Comparison of ENCODE assay signal across 1 cellular context in the genomic region with DNA sequence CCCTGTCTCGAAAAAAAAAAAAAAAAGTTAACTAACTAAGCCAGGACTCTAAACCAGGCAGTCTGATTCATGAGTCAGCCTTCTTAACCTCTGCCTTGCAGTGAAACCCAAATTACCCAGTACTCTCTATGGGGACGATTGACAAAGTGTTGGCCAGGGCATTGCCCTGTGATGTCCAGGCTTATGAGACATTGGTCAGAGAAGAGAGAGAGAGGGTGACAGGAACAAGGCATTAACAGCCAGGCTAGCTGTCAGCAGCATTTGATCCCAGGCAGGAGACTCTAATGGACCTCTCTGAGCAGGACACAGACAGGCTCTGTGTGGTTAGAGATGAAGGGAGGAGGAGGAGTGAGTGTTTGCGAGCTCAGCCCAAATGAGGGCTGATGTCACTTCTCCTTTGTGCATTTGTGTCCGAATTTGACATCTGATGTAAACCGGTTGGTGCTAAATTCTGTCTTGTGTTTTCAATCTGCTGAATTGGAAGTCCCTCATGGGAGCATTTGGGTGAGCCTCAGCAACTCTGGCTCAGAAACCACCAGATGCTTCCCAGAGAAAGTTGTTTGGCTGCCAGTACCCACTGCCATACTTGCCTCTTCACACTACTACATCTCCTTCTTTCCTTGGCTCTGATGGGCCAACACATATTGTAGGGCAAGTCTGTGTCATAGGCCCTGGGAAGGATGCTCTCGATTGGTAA.
TF ChIP-seq lines count a peak whose summit lies in the region.

No MANE protein-coding gene starts in this region.

TF ChIP-seq in K562, 482 proteins besides CTCF, POLR2A, EP300 and RAD21 (continues in another document):
- no peak for TF ChIP-seq RHOXF2B (CRISPR knock-in tag; conservative IDR thresholded peaks at IDR 0.05)
- no peak for TF ChIP-seq CCAR2 (IDR thresholded peaks at IDR 0.05; ENCODE audit: low read depth, low read length)
- no peak for TF ChIP-seq HNRNPH1 (optimal IDR thresholded peaks at IDR 0.05; ENCODE audit: low read depth, low read length)
- no peak for TF ChIP-seq SIX5 (IDR thresholded peaks at IDR 0.05; ENCODE audit: borderline replicate concordance in 1 of 2, insufficient read depth in 1 of 2, low read depth in 1 of 2, low read length in 2 of 2)
- TF ChIP-seq RFX5 (IDR thresholded peaks at IDR 0.05; ENCODE audit: low read depth, low read length) = no peak
- no peak for TF ChIP-seq ZNF408 (CRISPR knock-in tag; IDR thresholded peaks at IDR 0.05; ENCODE audit: low read depth)
- TF ChIP-seq, protein P1, sequence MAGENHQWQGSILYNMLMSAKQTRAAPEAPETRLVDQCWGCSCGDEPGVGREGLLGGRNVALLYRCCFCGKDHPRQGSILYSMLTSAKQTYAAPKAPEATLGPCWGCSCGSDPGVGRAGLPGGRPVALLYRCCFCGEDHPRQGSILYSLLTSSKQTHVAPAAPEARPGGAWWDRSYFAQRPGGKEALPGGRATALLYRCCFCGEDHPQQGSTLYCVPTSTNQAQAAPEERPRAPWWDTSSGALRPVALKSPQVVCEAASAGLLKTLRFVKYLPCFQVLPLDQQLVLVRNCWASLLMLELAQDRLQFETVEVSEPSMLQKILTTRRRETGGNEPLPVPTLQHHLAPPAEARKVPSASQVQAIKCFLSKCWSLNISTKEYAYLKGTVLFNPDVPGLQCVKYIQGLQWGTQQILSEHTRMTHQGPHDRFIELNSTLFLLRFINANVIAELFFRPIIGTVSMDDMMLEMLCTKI (IDR thresholded peaks at IDR 0.05; ENCODE audit: partially characterized antibody) = no peak
- no peak for TF ChIP-seq KLF16 (IDR thresholded peaks at IDR 0.05)
- no peak for TF ChIP-seq ZNF3 (CRISPR knock-in tag; IDR thresholded peaks at IDR 0.05)
- TF ChIP-seq ZNF766 (CRISPR knock-in tag; conservative IDR thresholded peaks at IDR 0.05) = no peak
- TF ChIP-seq NR2F6 (CRISPR knock-in tag; IDR thresholded peaks at IDR 0.05) = no peak
- TF ChIP-seq CEBPG (CRISPR knock-in tag; IDR thresholded peaks at IDR 0.05) = no peak
- no peak for TF ChIP-seq CEBPG (tag; conservative IDR thresholded peaks at IDR 0.05 in 1 of 2, IDR thresholded peaks at IDR 0.05 in 1 of 2)
- TF ChIP-seq CBFA2T3 (IDR thresholded peaks at IDR 0.05) = no peak
- TF ChIP-seq, protein P2, sequence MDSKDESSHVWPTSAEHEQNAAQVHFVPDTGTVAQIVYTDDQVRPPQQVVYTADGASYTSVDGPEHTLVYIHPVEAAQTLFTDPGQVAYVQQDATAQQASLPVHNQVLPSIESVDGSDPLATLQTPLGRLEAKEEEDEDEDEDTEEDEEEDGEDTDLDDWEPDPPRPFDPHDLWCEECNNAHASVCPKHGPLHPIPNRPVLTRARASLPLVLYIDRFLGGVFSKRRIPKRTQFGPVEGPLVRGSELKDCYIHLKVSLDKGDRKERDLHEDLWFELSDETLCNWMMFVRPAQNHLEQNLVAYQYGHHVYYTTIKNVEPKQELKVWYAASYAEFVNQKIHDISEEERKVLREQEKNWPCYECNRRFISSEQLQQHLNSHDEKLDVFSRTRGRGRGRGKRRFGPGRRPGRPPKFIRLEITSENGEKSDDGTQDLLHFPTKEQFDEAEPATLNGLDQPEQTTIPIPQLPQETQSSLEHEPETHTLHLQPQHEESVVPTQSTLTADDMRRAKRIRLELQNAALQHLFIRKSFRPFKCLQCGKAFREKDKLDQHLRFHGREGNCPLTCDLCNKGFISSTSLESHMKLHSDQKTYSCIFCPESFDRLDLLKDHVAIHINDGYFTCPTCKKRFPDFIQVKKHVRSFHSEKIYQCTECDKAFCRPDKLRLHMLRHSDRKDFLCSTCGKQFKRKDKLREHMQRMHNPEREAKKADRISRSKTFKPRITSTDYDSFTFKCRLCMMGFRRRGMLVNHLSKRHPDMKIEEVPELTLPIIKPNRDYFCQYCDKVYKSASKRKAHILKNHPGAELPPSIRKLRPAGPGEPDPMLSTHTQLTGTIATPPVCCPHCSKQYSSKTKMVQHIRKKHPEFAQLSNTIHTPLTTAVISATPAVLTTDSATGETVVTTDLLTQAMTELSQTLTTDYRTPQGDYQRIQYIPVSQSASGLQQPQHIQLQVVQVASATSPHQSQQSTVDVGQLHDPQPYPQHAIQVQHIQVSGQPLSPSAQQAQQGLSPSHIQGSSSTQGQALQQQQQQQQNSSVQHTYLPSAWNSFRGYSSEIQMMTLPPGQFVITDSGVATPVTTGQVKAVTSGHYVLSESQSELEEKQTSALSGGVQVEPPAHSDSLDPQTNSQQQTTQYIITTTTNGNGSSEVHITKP (IDR thresholded peaks at IDR 0.05; ENCODE audit: partially characterized antibody) = no peak
- TF ChIP-seq ZNF512 (tag; IDR thresholded peaks at IDR 0.05) = no peak
- TF ChIP-seq ZFP30 (CRISPR knock-in tag; IDR thresholded peaks at IDR 0.05; ENCODE audit: borderline replicate concordance) = no peak
- TF ChIP-seq FOXJ2 (tag; IDR thresholded peaks at IDR 0.05) = no peak
- TF ChIP-seq LCOR (CRISPR knock-in tag; IDR thresholded peaks at IDR 0.05) = peak; percentile 31; the same call in 1 of the 2 replicates
- no peak for TF ChIP-seq JUN (IDR thresholded peaks at IDR 0.05; ENCODE audit: borderline replicate concordance, low read depth, low read length)
- TF ChIP-seq JUN (CRISPR knock-in tag; IDR thresholded peaks at IDR 0.05; ENCODE audit: borderline replicate concordance) = no peak
- TF ChIP-seq CTBP1 (IDR thresholded peaks at IDR 0.05; ENCODE audit: borderline replicate concordance) = peak; percentile 39; the same call in 1 of the 2 replicates
- 0 out of 2 replicates have a peak, but pooled peaks have one; percentile 44 for TF ChIP-seq ELF4 (CRISPR knock-in tag; IDR thresholded peaks at IDR 0.05)
- TF ChIP-seq NCOA6 (IDR thresholded peaks at IDR 0.05) = no peak
- no peak for TF ChIP-seq ZZZ3 (IDR thresholded peaks at IDR 0.05)
- 0 out of 2 replicates have a peak, but pooled peaks have one; percentile 31 for TF ChIP-seq BCOR (IDR thresholded peaks at IDR 0.05)
- TF ChIP-seq NR2C2 (CRISPR knock-in tag; IDR thresholded peaks at IDR 0.05) = no peak
- peak; percentile 19; the same call in 1 of the 2 replicates for TF ChIP-seq NR2C2 (tag; IDR thresholded peaks at IDR 0.05)
- no peak for TF ChIP-seq MTA3 (IDR thresholded peaks at IDR 0.05; ENCODE audit: borderline replicate concordance)
- TF ChIP-seq ZFX (CRISPR knock-in tag; IDR thresholded peaks at IDR 0.05) = no peak
- no peak for TF ChIP-seq RBM17 (IDR thresholded peaks at IDR 0.05; ENCODE audit: borderline replicate concordance, low read depth, low read length)
- TF ChIP-seq ZNF133 (CRISPR knock-in tag; IDR thresholded peaks at IDR 0.05) = no peak
- no peak for TF ChIP-seq SMAD3 (CRISPR knock-in tag; conservative IDR thresholded peaks at IDR 0.05)
- TF ChIP-seq LARP7 (IDR thresholded peaks at IDR 0.05) = no peak
- TF ChIP-seq, protein P3, sequence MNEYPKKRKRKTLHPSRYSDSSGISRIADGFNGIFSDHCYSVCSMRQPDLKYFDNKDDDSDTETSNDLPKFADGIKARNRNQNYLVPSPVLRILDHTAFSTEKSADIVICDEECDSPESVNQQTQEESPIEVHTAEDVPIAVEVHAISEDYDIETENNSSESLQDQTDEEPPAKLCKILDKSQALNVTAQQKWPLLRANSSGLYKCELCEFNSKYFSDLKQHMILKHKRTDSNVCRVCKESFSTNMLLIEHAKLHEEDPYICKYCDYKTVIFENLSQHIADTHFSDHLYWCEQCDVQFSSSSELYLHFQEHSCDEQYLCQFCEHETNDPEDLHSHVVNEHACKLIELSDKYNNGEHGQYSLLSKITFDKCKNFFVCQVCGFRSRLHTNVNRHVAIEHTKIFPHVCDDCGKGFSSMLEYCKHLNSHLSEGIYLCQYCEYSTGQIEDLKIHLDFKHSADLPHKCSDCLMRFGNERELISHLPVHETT (CRISPR knock-in tag; conservative IDR thresholded peaks at IDR 0.05 in 1 of 2, IDR thresholded peaks at IDR 0.05 in 1 of 2) = no peak
- TF ChIP-seq KHSRP (IDR thresholded peaks at IDR 0.05) = no peak
- 0 out of 2 replicates have a peak, but pooled peaks have one; percentile 49 for TF ChIP-seq RREB1 (CRISPR knock-in tag; IDR thresholded peaks at IDR 0.05)
- TF ChIP-seq ILK (tag; IDR thresholded peaks at IDR 0.05; ENCODE audit: borderline replicate concordance, low read depth) = no peak
- TF ChIP-seq TCF3 (CRISPR knock-in tag; IDR thresholded peaks at IDR 0.05) = peak; percentile 5; the same call in 1 of the 2 replicates
- TF ChIP-seq, protein P4, sequence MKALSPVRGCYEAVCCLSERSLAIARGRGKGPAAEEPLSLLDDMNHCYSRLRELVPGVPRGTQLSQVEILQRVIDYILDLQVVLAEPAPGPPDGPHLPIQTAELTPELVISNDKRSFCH (CRISPR knock-in tag; IDR thresholded peaks at IDR 0.05) = no peak
- TF ChIP-seq, protein P4 (tag; IDR thresholded peaks at IDR 0.05) = no peak
- no peak for TF ChIP-seq DIDO1 (tag; IDR thresholded peaks at IDR 0.05; ENCODE audit: low read depth)
- TF ChIP-seq USF2 (CRISPR knock-in tag; IDR thresholded peaks at IDR 0.05) = no peak
- TF ChIP-seq CHD4 (IDR thresholded peaks at IDR 0.05; ENCODE audit: insufficient read depth, insufficient replicate concordance, low read depth, low read length, poor library complexity, severe bottlenecking) = no peak
- no peak for TF ChIP-seq TBL1XR1 (IDR thresholded peaks at IDR 0.05; ENCODE audit: low read length in 2 of 2)
- no peak for TF ChIP-seq ZNF586 (CRISPR knock-in tag; conservative IDR thresholded peaks at IDR 0.05)
- TF ChIP-seq ZNF707 (CRISPR knock-in tag; conservative IDR thresholded peaks at IDR 0.05) = no peak
- TF ChIP-seq SMAD4 (CRISPR knock-in tag; conservative IDR thresholded peaks at IDR 0.05) = peak; percentile 27
